ENCODE assay signal across 9 cellular contexts in the genomic region with DNA sequence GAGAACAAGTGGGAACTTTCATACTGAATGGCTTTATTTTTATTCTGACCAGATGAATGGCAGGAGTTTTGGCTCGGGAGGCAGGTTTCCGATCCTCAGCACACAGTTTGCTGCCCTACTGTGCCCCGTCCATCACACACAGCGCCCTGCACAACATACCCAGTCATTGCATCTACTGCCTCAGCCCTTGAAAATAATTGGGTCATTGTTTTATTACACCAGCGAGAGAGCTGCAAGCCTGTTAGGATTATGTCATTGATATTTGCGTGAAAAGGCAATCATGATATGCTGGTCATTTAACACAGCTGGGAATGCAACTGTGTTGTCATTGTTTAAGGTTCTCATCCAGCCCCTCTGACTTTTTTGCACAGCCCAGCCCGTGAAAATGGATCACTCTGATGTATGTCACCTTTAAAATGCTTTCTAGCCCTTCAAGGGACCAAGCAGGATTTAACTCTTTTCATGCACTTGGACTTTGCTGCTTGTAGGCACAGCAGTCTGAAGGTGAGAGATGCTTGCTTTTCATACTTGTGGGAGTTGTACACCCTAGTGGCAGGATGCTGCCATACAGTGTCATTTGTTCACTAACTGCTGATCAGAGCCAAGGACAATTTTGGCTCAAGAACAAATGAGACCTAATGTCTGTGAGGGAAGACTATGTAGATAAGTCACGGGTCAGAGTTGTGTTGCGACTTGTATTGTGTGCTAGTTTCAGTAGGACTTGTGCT.
DNase-seq lines count a peak whose midpoint lies in the region; ATAC-seq and TF ChIP-seq lines count a peak whose summit lies in the region.
"Had no signal": no experiment of that assay in that cellular context is flagged by ENCODE, and none has a peak within 500 bp of the region (broad histone marks: within the 10 kb centered on the region; RNA-seq: fewer than 3 reads in every experiment).

No MANE protein-coding gene starts in this region.

- H3K4me3 Mint-ChIP-seq in stimulated activated effector memory CD8-positive, alpha-beta T cell treated with anti-CD3 and anti-CD28 coated beads, Interleukin-12 subunit alpha, Interleukin-12 subunit beta, amount 100 ng/mL, for 72 hours, result no peak overlapping the region

- peaks cover under 1% of the 10 kb centered on the region for H3F3A ChIP-seq in PC-3 (ENCODE audit: low read length, unreplicated experiment)

- BruUV-seq in PC-3 (replicated peaks; lab: Mats Ljungman, UMichigan), result no TSS peak

- no peaks in the 10 kb centered on the region for H3K27me3 ChIP-seq in BE2C
- H3K27me3 ChIP-seq in PC-3 (ENCODE audit: low read length), result no peaks in the 10 kb centered on the region

- H2AFZ ChIP-seq in PC-3 (ENCODE audit: low read length), result 0 out of 2 replicates have a peak overlapping the region, but pooled peaks have one; percentile 25

- H3K79me2 ChIP-seq in PC-3 (ENCODE audit: low read length), result no peaks in the 10 kb centered on the region

- no peaks in the 10 kb centered on the region for H3K36me3 Mint-ChIP-seq in stimulated activated effector memory CD8-positive, alpha-beta T cell treated with anti-CD3 and anti-CD28 coated beads, Interleukin-12 subunit alpha, Interleukin-12 subunit beta, amount 100 ng/mL, for 72 hours

- H3K27ac Mint-ChIP-seq in stimulated activated effector memory CD8-positive, alpha-beta T cell treated with anti-CD3 and anti-CD28 coated beads, Interleukin-12 subunit alpha, Interleukin-12 subunit beta, amount 100 ng/mL, for 72 hours, result no peak overlapping the region

- H3K4me1 Mint-ChIP-seq in stimulated activated effector memory CD8-positive, alpha-beta T cell treated with anti-CD3 and anti-CD28 coated beads, Interleukin-12 subunit alpha, Interleukin-12 subunit beta, amount 100 ng/mL, for 72 hours, result no peaks in the 10 kb centered on the region

- H3K27ac ChIP-seq in PC-3 (ENCODE audit: low read length), result no peak overlapping the region

- H3K9ac ChIP-seq in PC-3 (ENCODE audit: low read length), result no peak overlapping the region

- H3K9me2 ChIP-seq in PC-3 (replicated peaks; ENCODE audit: low read length), result no peaks in the 10 kb centered on the region

- CTCF ChIA-PET in PC-3 (lab: Charles Lee), result interaction anchor here (1.1 kb wide), 1 partner anchor 260 kb away, joined by 3 read pairs; no protein-coding TSS in a partner anchor

- no peaks in the 10 kb centered on the region for H3K4me1 ChIP-seq in BE2C
- peaks cover 28% of the 10 kb centered on the region for H3K4me1 ChIP-seq in PC-3 (ENCODE audit: insufficient read depth, low read length)

- peak; percentile 50 for TF ChIP-seq CTCF in BE2C (IDR thresholded peaks at IDR 0.05; ENCODE audit: low read depth, low read length)
- peak; percentile 63 for TF ChIP-seq CTCF in PC-3 (conservative IDR thresholded peaks at IDR 0.05; ENCODE audit: low read depth, low read length)
- peak; percentile 45 for TF ChIP-seq CTCF in fibroblast of villous mesenchyme (IDR thresholded peaks at IDR 0.05; ENCODE audit: insufficient read depth, low read depth, low read length)

- H3K4me2 ChIP-seq in PC-3 (ENCODE audit: low read length), result peak overlapping the region; percentile 58

- no peaks in the 10 kb centered on the region for H4K20me1 ChIP-seq in PC-3 (ENCODE audit: low read length)

- DNase-seq in BE2C (no peak), PC-3 (peak; percentile 55), fibroblast of villous mesenchyme (ENCODE audit: low read depth) (no peak), NCI-H1105 (lab: John Stamatoyannopoulos, UW) (no peak), NCI-H128 (lab: John Stamatoyannopoulos, UW; ENCODE audit: unreplicated experiment) (no peak), 8988T (no peak)
- DNase-seq in stimulated activated effector memory CD8-positive, alpha-beta T cell treated with anti-CD3 and anti-CD28 coated beads, Interleukin-12 subunit alpha, Interleukin-12 subunit beta, amount 100 ng/mL, for 72 hours (ENCODE audit: low spot score in 2 of 2), result no peak
- DNase-seq: activated CD4-positive, alpha-beta T cell treated with anti-CD3 and anti-CD28 coated beads, Interleukin-2, amount 50 U/mL, for 1 hour had no signal

- ATAC-seq in GM19023 (IDR thresholded peaks at IDR 0.05; ENCODE audit: unreplicated experiment) (peak; percentile 48), PC-3 (peak; percentile 48)
- no peak for ATAC-seq in stimulated activated effector memory CD8-positive, alpha-beta T cell treated with anti-CD3 and anti-CD28 coated beads, Interleukin-12 subunit alpha, Interleukin-12 subunit beta, amount 100 ng/mL, for 72 hours

- no peaks in the 10 kb centered on the region for H3K9me3 Mint-ChIP-seq in stimulated activated effector memory CD8-positive, alpha-beta T cell treated with anti-CD3 and anti-CD28 coated beads, Interleukin-12 subunit alpha, Interleukin-12 subunit beta, amount 100 ng/mL, for 72 hours

- POLR2A ChIA-PET in PC-3 (lab: Charles Lee; ENCODE audit: unreplicated experiment), result interaction anchor here (0.5 kb wide), 1 partner anchor 765 kb away, joined by 7 read pairs; no protein-coding TSS in a partner anchor

- H3K4me3 ChIP-seq in BE2C (ENCODE audit: low read depth, low read length), result no peak overlapping the region
- no peak overlapping the region for H3K4me3 ChIP-seq in PC-3 (ENCODE audit: low read length)
- H3K4me3 ChIP-seq in fibroblast of villous mesenchyme (ENCODE audit: low read depth, low read length), result no peak overlapping the region

- H3K36me3 ChIP-seq in BE2C, result no peaks in the 10 kb centered on the region
- no peaks in the 10 kb centered on the region for H3K36me3 ChIP-seq in PC-3 (ENCODE audit: low read depth, low read length)

- H3K9me3 ChIP-seq in BE2C, result no peaks in the 10 kb centered on the region
- no peaks in the 10 kb centered on the region for H3K9me3 ChIP-seq in PC-3 (ENCODE audit: low read length)

- intact Hi-C loops in PC-3 (cut with micrococcal nuclease), result no loop called here
